Comparison of ENCODE assay signal across 8 cellular contexts in genomic region chr22:20285706-20286363, GRCh38. TPM values are rescaled to one million over a fixed set of nuclear protein-coding genes. Genes with fewer than 3 reads are reported as not detected.
DNase-seq lines count a peak whose midpoint lies in the region; ATAC-seq and TF ChIP-seq lines count a peak whose summit lies in the region.
"Not testable (repeated sequence)": the region's sequence is repeated elsewhere in the genome, so short reads cannot be mapped to it uniquely, and the experiment has no call there.

No MANE protein-coding gene starts in this region.

- not testable (repeated sequence) for H3K27ac ChIP-seq in heart left ventricle

- not testable (repeated sequence) for H3K9me3 Mint-ChIP-seq in brain

- H3K4me3 Mint-ChIP-seq in brain: not testable (repeated sequence)

- WGBS in heart left ventricle, 4 donors: 15 to 27% (median 25%) methylated on average over 4 to 9 of the region's 10 CpGs

- not testable (repeated sequence) for H3K27ac Mint-ChIP-seq in brain

- H3K36me3 ChIP-seq in heart left ventricle: not testable (repeated sequence)

- not testable (repeated sequence) for TF ChIP-seq POLR2A in heart left ventricle (IDR thresholded peaks at IDR 0.05)

- H3K4me1 ChIP-seq in heart left ventricle: not testable (repeated sequence)

- intact Hi-C loops in heart left ventricle (cut with DNase I): loop anchor here in 8 of 10 donors (1.0 to 5.0 kb wide), 3 partner anchors 129 to 314 kb away; no protein-coding TSS in a partner anchor

- not testable (repeated sequence) for H3K36me3 Mint-ChIP-seq in brain

- H3K4me1 Mint-ChIP-seq in brain: peaks cover 13% of the 10 kb centered on the region

- H3K9me3 ChIP-seq in heart left ventricle: not testable (repeated sequence)

- H3K4me3 ChIP-seq in heart left ventricle: not testable (repeated sequence)

- DNase-seq in COLO668 (lab: John Stamatoyannopoulos, UW; ENCODE audit: unreplicated experiment): peak; percentile 64
- peak; percentile 53 for DNase-seq in NK-92 treated with Interleukin-12 subunit alpha and Interleukin-12 subunit beta, amount 100 ng/mL, for 24 hours (lab: John Stamatoyannopoulos, UW)
- DNase-seq in activated CD4-positive, alpha-beta T cell treated with anti-CD3 and anti-CD28 coated beads, Interleukin-2, amount 50 U/mL, for 1 hour: peak; percentile 79
- peak; percentile 70 to 86 (median 78) for DNase-seq in heart left ventricle
- DNase-seq in occipital lobe (lab: John Stamatoyannopoulos, UW): peak; percentile 45
- peak; percentile 52 to 79 for DNase-seq in stimulated activated CD8-positive, alpha-beta memory T cell treated with anti-CD3 and anti-CD28 coated beads, Interleukin-7, amount 100 ng/mL, for 1 hour (ENCODE audit: low read depth in 2 of 2)

- H3K27me3 Mint-ChIP-seq in brain: not testable (repeated sequence)

- ATAC-seq in HG03442 (IDR thresholded peaks at IDR 0.05; ENCODE audit: unreplicated experiment): peak; percentile 49
- peak; percentile 71 to 90 (median 85) for ATAC-seq in heart left ventricle

- TF ChIP-seq CTCF in brain (conservative IDR thresholded peaks at IDR 0.05): peak; percentile 89 to 92
- TF ChIP-seq CTCF in heart left ventricle (IDR thresholded peaks at IDR 0.05): peak; percentile 67 to 94 (median 82)

- not testable (repeated sequence) for H3K27me3 ChIP-seq in heart left ventricle

RNA-seq across cellular contexts. Expression of gene RTN4R, which starts 17.7 kb away (rescaled TPM):
- polyA plus RNA-seq in brain (ENCODE audit: insufficient read depth, low read depth, low replicate concordance) (21.3 TPM), heart left ventricle (1 to 10 TPM; 1.3 to 1.8 TPM)
- total RNA-seq in heart left ventricle (1 to 10 TPM in 7 of 9 donors, under 1 TPM in 2; 0.53 to 2.6 (median 1.4) TPM), occipital lobe (9.5 TPM)

RNA-seq across cellular contexts. Expression of gene DGCR6L, which starts 34.0 kb away (rescaled TPM):
- polyA plus RNA-seq in brain (ENCODE audit: insufficient read depth, low read depth, low replicate concordance) (119 TPM), heart left ventricle (10 to 100 TPM; 48.4 to 83.7 TPM)
- total RNA-seq in heart left ventricle (100 to 1,000 TPM in 1 of 9 donors, 10 to 100 TPM in 8; 31.8 to 101 (median 39.2) TPM), occipital lobe (25.1 TPM)
